ENCODE assay signal across 10 cellular contexts in genomic region chr1:46465981-46466476, GRCh38. TPM values are rescaled to one million over a fixed set of nuclear protein-coding genes. Genes with fewer than 3 reads are reported as not detected.
A peak's percentile ranks its signal among the peaks of the same experiment; 100 is the strongest.
DNase-seq lines count a peak whose midpoint lies in the region; ATAC-seq and TF ChIP-seq lines count a peak whose summit lies in the region.
"Had no signal": no experiment of that assay in that cellular context is flagged by ENCODE, and none has a peak within 500 bp of the region (broad histone marks: within the 10 kb centered on the region; RNA-seq: fewer than 3 reads in every experiment).

No MANE protein-coding gene starts in this region.

- ATAC-seq in GM18520 (IDR thresholded peaks at IDR 0.05; ENCODE audit: unreplicated experiment): no peak
- no peak for ATAC-seq in HG02970 (IDR thresholded peaks at IDR 0.05; ENCODE audit: low FRiP score, unreplicated experiment)

- H3K9me3 ChIP-seq in GM23248 (ENCODE audit: low read depth): no peaks in the 10 kb centered on the region
- no peaks in the 10 kb centered on the region for H3K9me3 ChIP-seq in SU-DHL-6 (ENCODE audit: insufficient read depth, low read length)
- no peaks in the 10 kb centered on the region for H3K9me3 ChIP-seq in skeletal muscle tissue (ENCODE audit: control insufficient read depth in 3 of 3, low read length in 3 of 3)

- H3K9ac ChIP-seq in GM23248 (peak overlapping the region; percentile 70), SU-DHL-6 (ENCODE audit: low read length) (peak overlapping the region; percentile 45; the same call in 1 of the 2 replicates), skeletal muscle tissue (ENCODE audit: low read depth in 1 of 3, low read length in 3 of 3) (peak overlapping the region in 1 of 3 donors; percentile 80)

- in situ Hi-C loops in GM23248 (cut with MboI): no loop called here

- H3K9me2 ChIP-seq in GM23248 (ENCODE audit: insufficient read depth) (no peaks in the 10 kb centered on the region), SU-DHL-6 (replicated peaks; ENCODE audit: insufficient read depth, low read length) (no peaks in the 10 kb centered on the region)

- H3K36me3 ChIP-seq in GM23248 (ENCODE audit: low read depth) (no peaks in the 10 kb centered on the region), SU-DHL-6 (ENCODE audit: low read length) (no peaks in the 10 kb centered on the region), skeletal muscle tissue (ENCODE audit: control insufficient read depth in 3 of 3, insufficient read depth in 3 of 3, low read length in 3 of 3) (no peaks in the 10 kb centered on the region)

- 44 to 50% methylated on average over 20 of the region's 20 CpGs for WGBS in GM23248 (ENCODE audit: low coverage in 1 of 2, low lambda C conversion rate in 2 of 2, missing lambda C conversion rate in 2 of 2), 2 experiments

- peaks cover 7% of the 10 kb centered on the region for H3K4me1 ChIP-seq in GM23248 (ENCODE audit: insufficient read depth)
- H3K4me1 ChIP-seq in skeletal muscle tissue (ENCODE audit: control insufficient read depth in 3 of 3, insufficient read depth in 3 of 3, low read length in 3 of 3): peaks cover 6 to 7% (median 6%) of the 10 kb centered on the region in 3 donors

- H3K4me3 ChIP-seq in GM23248: peak overlapping the region; percentile 80
- peak overlapping the region; percentile 44 for H3K4me3 ChIP-seq in SU-DHL-6 (ENCODE audit: insufficient read depth, low read length, poor library complexity, severe bottlenecking)
- peak overlapping the region; percentile 39 for H3K4me3 ChIP-seq in iPS-11a (ENCODE audit: low read depth, low read length)
- H3K4me3 ChIP-seq in skeletal muscle tissue (ENCODE audit: low read length in 3 of 3): peak overlapping the region in 2 of 3 donors; percentile 41 to 70

- peaks cover 25% of the 10 kb centered on the region for H3K27me3 ChIP-seq in GM23248 (replicated peaks; ENCODE audit: insufficient read depth)
- no peaks in the 10 kb centered on the region for H3K27me3 ChIP-seq in SU-DHL-6 (ENCODE audit: low read length)
- peaks cover 20 to 41% (median 39%) of the 10 kb centered on the region in 3 donors for H3K27me3 ChIP-seq in skeletal muscle tissue (ENCODE audit: control insufficient read depth in 3 of 3, insufficient read depth in 3 of 3, low read length in 3 of 3)

- H3K4me2 ChIP-seq in GM23248 (ENCODE audit: unreplicated experiment) (peak overlapping the region; percentile 86), SU-DHL-6 (ENCODE audit: low read depth, low read length, poor library complexity, severe bottlenecking) (peak overlapping the region; percentile 54)

- H3K27ac ChIP-seq in GM23248: no peak overlapping the region
- no peak overlapping the region for H3K27ac ChIP-seq in SU-DHL-6 (ENCODE audit: low read depth, low read length)
- no peak overlapping the region for H3K27ac ChIP-seq in skeletal muscle tissue (ENCODE audit: low read depth, low read length)

- no peaks in the 10 kb centered on the region for H4K20me1 ChIP-seq in GM23248 (ENCODE audit: insufficient read depth)
- no peaks in the 10 kb centered on the region for H4K20me1 ChIP-seq in SU-DHL-6 (ENCODE audit: low read depth, low read length)

- H2AFZ ChIP-seq in GM23248 (peak overlapping the region; percentile 91; the same call in 1 of the 2 replicates), SU-DHL-6 (ENCODE audit: low read depth, low read length, severe bottlenecking) (peak overlapping the region; percentile 89)

- H3F3A ChIP-seq in GM23248 (ENCODE audit: insufficient read depth): peaks cover 4% of the 10 kb centered on the region; the same call in 1 of the 2 replicates
- H3F3A ChIP-seq in SU-DHL-6 (ENCODE audit: insufficient read depth): no peaks in the 10 kb centered on the region

- H3K79me2 ChIP-seq in GM23248 (ENCODE audit: insufficient read depth) (no peaks in the 10 kb centered on the region), SU-DHL-6 (ENCODE audit: insufficient read depth, low read length) (no peaks in the 10 kb centered on the region)

- TF ChIP-seq CTCF in SU-DHL-6 (IDR thresholded peaks at IDR 0.05; ENCODE audit: insufficient read depth, low read length, poor library complexity, severe bottlenecking): no peak

- DNase-seq in GM23248 (no peak), activated gamma-delta T cell (lab: John Stamatoyannopoulos, UW) (no peak), NCI-H1436 (lab: John Stamatoyannopoulos, UW) (no peak)
- DNase-seq: central memory CD4-positive, alpha-beta T cell; NCI-H2029 had no signal

RNA-seq across cellular contexts. Expression of gene DMBX1, which starts 23.6 kb away (rescaled TPM):
- total RNA-seq in GM23248 (2014; rRNA removed; shearing (Covaris generic)): not detected in 2 replicates
- not detected in 2 replicates for polyA plus RNA-seq in GM23248 (2016; fragmentation: Nextera tagmentation; extraction: Ambion mirVana)
- not detected for total RNA-seq in skeletal muscle tissue
